Comparison of ENCODE assay signal across 1 cellular context in genomic region chr16:87435399-87436224, GRCh38.
TF ChIP-seq lines count a peak whose summit lies in the region.

No MANE protein-coding gene starts in this region.

TF ChIP-seq in H1, 55 proteins besides CTCF, POLR2A, EP300 and RAD21:
- TF ChIP-seq FOSL1 (IDR thresholded peaks at IDR 0.05; ENCODE audit: insufficient read depth, low read depth, low read length) (no peak), RFX5 (IDR thresholded peaks at IDR 0.05; ENCODE audit: borderline replicate concordance, low read depth, low read length) (no peak), KDM4A (IDR thresholded peaks at IDR 0.05; ENCODE audit: low read depth, low read length, severe bottlenecking) (no peak), TEAD4 (IDR thresholded peaks at IDR 0.05; ENCODE audit: low read depth, low read length) (no peak), CREB1 (IDR thresholded peaks at IDR 0.05) (no peak)
